Comparison of ENCODE assay signal across 19 cellular contexts in the genomic region with DNA sequence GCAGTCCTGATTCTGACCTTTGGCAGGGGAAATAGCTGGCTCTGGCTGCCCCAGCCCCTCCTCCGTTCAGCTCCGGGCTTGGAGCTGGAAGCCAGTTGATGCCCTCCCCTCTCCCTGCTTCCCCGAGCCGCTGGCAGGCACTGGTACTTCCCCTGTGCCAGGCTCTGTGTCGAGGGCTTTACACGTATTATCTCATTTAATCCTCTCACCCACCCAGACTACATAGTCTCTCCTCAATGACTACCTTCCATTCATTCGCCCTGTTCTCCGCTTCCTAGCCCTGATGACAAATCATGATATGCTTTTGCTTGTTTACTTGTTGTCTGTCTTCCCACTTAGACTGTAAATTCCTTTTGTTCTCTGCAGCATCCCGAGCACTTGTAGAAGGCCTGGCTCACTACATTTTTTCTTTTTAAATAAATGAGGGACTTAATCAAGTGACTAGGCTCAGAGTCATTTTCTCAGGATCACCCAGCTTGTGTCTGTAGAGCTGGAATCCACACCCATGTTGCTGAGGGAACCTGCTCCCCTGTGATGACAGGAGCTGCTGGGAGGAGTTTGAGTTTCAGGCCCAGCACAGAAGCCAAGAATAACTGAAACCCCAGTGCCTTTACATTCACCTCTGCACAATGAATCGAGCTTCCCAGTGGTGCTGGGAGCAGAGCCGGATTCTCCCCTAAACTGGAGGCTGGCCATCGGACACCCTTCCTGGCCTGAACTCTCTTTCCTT. TPM values are rescaled to one million over a fixed set of nuclear protein-coding genes. Genes with fewer than 3 reads are reported as not detected.
DNase-seq lines count a peak whose midpoint lies in the region; ATAC-seq and TF ChIP-seq lines count a peak whose summit lies in the region.
"Had no signal": no experiment of that assay in that cellular context is flagged by ENCODE, and none has a peak within 500 bp of the region (broad histone marks: within the 10 kb centered on the region; RNA-seq: fewer than 3 reads in every experiment).

No MANE protein-coding gene starts in this region.

- H3K9me3 ChIP-seq in MG63 (no peaks in the 10 kb centered on the region), suprapubic skin (no peaks in the 10 kb centered on the region)

- H3K36me3 ChIP-seq in MG63, result no peaks in the 10 kb centered on the region
- no peaks in the 10 kb centered on the region for H3K36me3 ChIP-seq in suprapubic skin

- ATAC-seq in left lobe of liver, result peak; percentile 39

- no peak for TF ChIP-seq EP300 in suprapubic skin (IDR thresholded peaks at IDR 0.05)

- H3K27ac ChIP-seq in suprapubic skin, result peak overlapping the region; percentile 24
- H3K27ac ChIP-seq: RWPE1 had no signal

- DNase-seq in MG63 (peak; percentile 43), choroid plexus epithelial cell (ENCODE audit: low read depth) (peak; percentile 16), left lobe of liver (ENCODE audit: low spot score) (no peak), suprapubic skin (ENCODE audit: low spot score in 2 of 2) (no peak), NCI-H2081 (lab: John Stamatoyannopoulos, UW) (no peak), SIG-M5 treated with dmso at 0.1 percent for 504 hours (lab: John Stamatoyannopoulos, UW; ENCODE audit: unreplicated experiment) (no peak)
- DNase-seq in stimulated activated naive CD4-positive, alpha-beta T cell treated with Interleukin-2 at 50 U/mL for 16 hours (lab: John Stamatoyannopoulos, UW), result no peak
- DNase-seq: C1 segment of cervical spinal cord; CD8-positive, alpha-beta memory T cell; DMS79 treated with DMSO at 0.1 percent for 48 hours; HCEC 1CT; KBM-7; MV-4-11; NCI-H1694 treated with DMSO at 0.1 percent for 48 hours; NCI-H2107; NCI-H510A treated with DMSO at 0.1 percent for 48 hours; NCI-H774; SIG-M5 had no signal

- 62% methylated on average over 9 of the region's 12 CpGs for WGBS in suprapubic skin

- H3K4me1 ChIP-seq in suprapubic skin, result peaks cover 3% of the 10 kb centered on the region

- H3K27me3 ChIP-seq in MG63 (no peaks in the 10 kb centered on the region), suprapubic skin (peaks cover 22% of the 10 kb centered on the region)

- TF ChIP-seq CTCF in choroid plexus epithelial cell (conservative IDR thresholded peaks at IDR 0.05; ENCODE audit: low read depth, low read length), result no peak
- no peak for TF ChIP-seq CTCF in suprapubic skin (IDR thresholded peaks at IDR 0.05)

- no peak overlapping the region for H3K4me3 ChIP-seq in MG63
- H3K4me3 ChIP-seq in choroid plexus epithelial cell (ENCODE audit: low read depth, low read length), result no peak overlapping the region
- H3K4me3 ChIP-seq in suprapubic skin, result no peak overlapping the region

- no peak for TF ChIP-seq POLR2A in suprapubic skin (IDR thresholded peaks at IDR 0.05)

RNA-seq across cellular contexts. Expression of a gene that starts 58.2 kb away (rescaled TPM):
- total RNA-seq in MG63 (2014; rRNA removed; shearing (Covaris generic); ENCODE audit: low replicate concordance), result 6.3 and 9.0 TPM in 2 replicates
- 7.6 TPM for total RNA-seq in left lobe of liver
- total RNA-seq in suprapubic skin, result 10 to 100 TPM; 17.1 to 26.8 (median 19.6) TPM

Comparison
In these comparisons a context has a peak if more than half of its experiments do, and no peak if none do; other contexts are left out.
1. DNase-seq: peak in MG63 (single experiment) and choroid plexus epithelial cell (single experiment); none in left lobe of liver (single experiment), suprapubic skin (0 of 2), stimulated activated naive CD4-positive, alpha-beta T cell treated with Interleukin-2 at 50 U/mL for 16 hours (single experiment), NCI-H2081 (0 of 2) and SIG-M5 treated with dmso at 0.1 percent for 504 hours (single experiment).